In genomic region chr17:74457146-74457819, GRCh38 we compare ENCODE assay signal across 8 cellular contexts. TPM values are rescaled to one million over a fixed set of nuclear protein-coding genes. Genes with fewer than 3 reads are reported as not detected.
DNase-seq lines count a peak whose midpoint lies in the region; ATAC-seq and TF ChIP-seq lines count a peak whose summit lies in the region.

No MANE protein-coding gene starts in this region.

- H3K27me3 Mint-ChIP-seq in CD8-positive, alpha-beta T cell (ENCODE audit: low read depth), result peaks cover 3% of the 10 kb centered on the region

- no peak overlapping the region for H3K27ac Mint-ChIP-seq in CD8-positive, alpha-beta T cell

- no peaks in the 10 kb centered on the region for H3K36me3 ChIP-seq in CD8-positive, alpha-beta T cell (ENCODE audit: insufficient read depth, low read length)
- H3K36me3 ChIP-seq in Panc1 (ENCODE audit: control insufficient read depth, insufficient read depth, low read length) (no peaks in the 10 kb centered on the region), neuronal stem cell (replicated peaks in 1 of 2; ENCODE audit: control insufficient read depth in 2 of 2, insufficient read depth in 2 of 2, low read length in 2 of 2) (no peaks in the 10 kb centered on the region)

- no peak overlapping the region for H3K27ac ChIP-seq in CD8-positive, alpha-beta T cell (ENCODE audit: low read depth, low read length)
- no peak overlapping the region for H3K27ac ChIP-seq in Panc1 (ENCODE audit: low read length)
- H3K27ac ChIP-seq in neuronal stem cell (replicated peaks; ENCODE audit: low read length), result no peak overlapping the region

- H2AFZ ChIP-seq in neuronal stem cell (ENCODE audit: low read length), result peak overlapping the region; percentile 6

- H4K91ac ChIP-seq in neuronal stem cell (ENCODE audit: low read depth, low read length, poor library complexity), result peak overlapping the region; percentile 43

- WGBS in neuronal stem cell (ENCODE audit: extremely low coverage in 2 of 2, insufficient read length in 2 of 2, insufficient replicate concordance in 1 of 2), 2 donors, result no CpG with 5 or more reads among the region's 18 CpGs

- peak overlapping the region; percentile 78 for H2BK5ac ChIP-seq in neuronal stem cell (ENCODE audit: low read length)

- H3K4me3 ChIP-seq in CD8-positive, alpha-beta T cell (ENCODE audit: low read depth, low read length), result no peak overlapping the region
- H3K4me3 ChIP-seq in Panc1 (ENCODE audit: low read depth in 2 of 2, low read length in 2 of 2) (no peak overlapping the region), fibroblast of mammary gland (ENCODE audit: control insufficient read depth, low read depth, low read length) (no peak overlapping the region), neuronal stem cell (ENCODE audit: low read length in 2 of 2) (no peak overlapping the region)

- peaks cover 32% of the 10 kb centered on the region for H3K4me1 Mint-ChIP-seq in CD8-positive, alpha-beta T cell (ENCODE audit: low read depth)

- H3K4me2 ChIP-seq in neuronal stem cell (ENCODE audit: insufficient read depth, low read length, poor library complexity, severe bottlenecking), result no peak overlapping the region

- H4K8ac ChIP-seq in neuronal stem cell (ENCODE audit: low read depth, low read length), result no peak overlapping the region

- ATAC-seq in CD8-positive, alpha-beta T cell, result peak; percentile 62
- peak; percentile 43; the same call in 1 of the 2 replicates for ATAC-seq in Panc1

- H3K79me1 ChIP-seq in neuronal stem cell (ENCODE audit: low read depth, low read length), result no peaks in the 10 kb centered on the region

- H3K9me3 Mint-ChIP-seq in CD8-positive, alpha-beta T cell, result no peaks in the 10 kb centered on the region

- H3K27me3 ChIP-seq in CD8-positive, alpha-beta T cell (ENCODE audit: insufficient read depth, low read length), result no peaks in the 10 kb centered on the region
- H3K27me3 ChIP-seq in Panc1 (ENCODE audit: control insufficient read depth, insufficient read depth, low read length) (0 out of 2 replicates have a peak, but pooled peaks cover 2% of the 10 kb centered on the region), neuronal stem cell (ENCODE audit: control insufficient read depth in 3 of 3, insufficient read depth in 3 of 3, low read depth in 1 of 3, low read length in 3 of 3) (peaks cover 0 to 27% (median 15%) of the 10 kb centered on the region in 3 experiments)

- H3K9me3 ChIP-seq in CD8-positive, alpha-beta T cell (ENCODE audit: low read length), result no peaks in the 10 kb centered on the region
- H3K9me3 ChIP-seq in Panc1 (ENCODE audit: control insufficient read depth, insufficient read depth, low read depth, low read length) (no peaks in the 10 kb centered on the region), neuronal stem cell (replicated peaks in 1 of 2; ENCODE audit: control insufficient read depth in 2 of 2, insufficient read depth in 1 of 2, low read depth in 1 of 2, low read length in 2 of 2) (no peaks in the 10 kb centered on the region)

- peak overlapping the region; percentile 93 for H2BK120ac ChIP-seq in neuronal stem cell (ENCODE audit: low read depth, low read length)

- TF ChIP-seq CTCF in CD8-positive, alpha-beta T cell (IDR thresholded peaks at IDR 0.05), result peak; percentile 91
- TF ChIP-seq CTCF in Panc1 (IDR thresholded peaks at IDR 0.05) (peak; percentile 98), fibroblast of mammary gland (conservative IDR thresholded peaks at IDR 0.05; ENCODE audit: control insufficient read depth, insufficient read depth, low read depth, low read length) (peak; percentile 83)

- no TSS peak for BruUV-seq in Panc1 (replicated peaks; lab: Mats Ljungman, UMichigan)

- in situ Hi-C loops in Panc1 (cut with HindIII; ENCODE audit: low pct_unique_long_range_greater_than_20kb, low sequenced_read_pairs), result no loop called here

- CTCF ChIA-PET in CD8-positive, alpha-beta T cell (lab: Charles Lee), result interaction anchor here (0.7 to 13.3 kb wide), 36 partner anchors 9 to 251 kb away, joined by 3 to 136 read pairs (median 5); partner anchors contain the start of genes CD300A and GPR142
- CTCF ChIA-PET in Panc1 (lab: Charles Lee), result interaction anchor here (0.6 to 6.4 kb wide), 11 partner anchors 9 to 146 kb away, joined by 3 to 62 read pairs (median 4); partner anchors contain the start of genes BTBD17 and GPR142

- peak overlapping the region; percentile 90 for H2AK5ac ChIP-seq in neuronal stem cell (ENCODE audit: low read depth, low read length)

- H3K18ac ChIP-seq in neuronal stem cell (ENCODE audit: low read length), result peak overlapping the region; percentile 27

- no peak overlapping the region for H3K23ac ChIP-seq in neuronal stem cell (ENCODE audit: low read depth, low read length, poor library complexity)

- H3K4me1 ChIP-seq in CD8-positive, alpha-beta T cell (ENCODE audit: insufficient read depth, low read length), result peaks cover 38% of the 10 kb centered on the region
- H3K4me1 ChIP-seq in Panc1 (ENCODE audit: control insufficient read depth, insufficient read depth, low read length), result peaks cover 17% of the 10 kb centered on the region
- H3K4me1 ChIP-seq in neuronal stem cell (ENCODE audit: control insufficient read depth in 2 of 2, insufficient read depth in 1 of 2, low read depth in 1 of 2, low read length in 2 of 2), result peaks cover 15 to 22% of the 10 kb centered on the region in 2 donors

- intact Hi-C loops in CD8-positive, alpha-beta T cell (cut with DNase I, micrococcal nuclease), result loop anchor here (1.0 to 10.0 kb wide), 7 partner anchors 78 to 278 kb away; partner anchors contain the start of genes RPL38 (in 2 of the 2) and RAB37 (in 1 of the 2)
- intact Hi-C loops in Panc1 (cut with micrococcal nuclease; ENCODE audit: unreplicated experiment), result loop anchor here (1.0 kb wide), 2 partner anchors 78 to 156 kb away; no protein-coding TSS in a partner anchor

- POLR2A ChIA-PET in CD8-positive, alpha-beta T cell (lab: Charles Lee), result no interaction called here
- POLR2A ChIA-PET in Panc1 (lab: Charles Lee), result interaction anchor here (0.6 to 0.7 kb wide), 2 partner anchors 12 to 124 kb away, joined by 3 read pairs; no protein-coding TSS in a partner anchor

- peak overlapping the region; percentile 75 for H2BK12ac ChIP-seq in neuronal stem cell (ENCODE audit: low read length)

- peak overlapping the region; percentile 86 for H3K4ac ChIP-seq in neuronal stem cell (ENCODE audit: low read length)

- DNase-seq in CD8-positive, alpha-beta T cell, result peak; percentile 54 to 83 (median 64)
- DNase-seq in HPDE6-E6E7 (ENCODE audit: extremely low spot score) (peak; percentile 43), Panc1 (ENCODE audit: low read depth, low spot score) (no peak), activated T-helper 1 cell treated with Interleukin-2 at 50 U/mL for 16 hours (ENCODE audit: low read depth) (peak; percentile 55), fibroblast of mammary gland (ENCODE audit: low read depth) (peak; percentile 63), neuronal stem cell (ENCODE audit: low spot score) (peak; percentile 74), superior temporal gyrus (ENCODE audit: extremely low spot score) (peak; percentile 94), cortex of kidney (lab: John Stamatoyannopoulos, UW) (no peak)

- no peak overlapping the region for H3K4me3 Mint-ChIP-seq in CD8-positive, alpha-beta T cell

- H3K36me3 Mint-ChIP-seq in CD8-positive, alpha-beta T cell, result no peaks in the 10 kb centered on the region

- H2BK15ac ChIP-seq in neuronal stem cell (ENCODE audit: low read length), result peak overlapping the region; percentile 96

- H3K14ac ChIP-seq in neuronal stem cell (ENCODE audit: low read length), result no peak overlapping the region

- H3K9ac ChIP-seq in neuronal stem cell (ENCODE audit: low read depth, low read length, poor library complexity), result no peak overlapping the region

RNA-seq across cellular contexts. Expression of gene CD300A, which starts 9.2 kb away (rescaled TPM):
- total RNA-seq in CD8-positive, alpha-beta T cell, result 1 to 10 TPM; 3.6 to 4.5 TPM
- 0.21 TPM for total RNA-seq in Panc1 (2021; ENCODE audit: unreplicated experiment)
- polyA plus RNA-seq in Panc1 (2012; ENCODE audit: insufficient read length), result not detected
- 0.10 TPM for polyA plus RNA-seq in neuronal stem cell (2013, experiment 1 of 2)
- 0.04 TPM for polyA plus RNA-seq in neuronal stem cell (2013, experiment 2 of 2)

RNA-seq across cellular contexts. Expression of gene GPRC5C, which starts 25.4 kb away (rescaled TPM):
- under 1 TPM in 1 of 2 experiments, not detected in 1; 0.33 TPM for total RNA-seq in CD8-positive, alpha-beta T cell
- total RNA-seq in Panc1 (2021; ENCODE audit: unreplicated experiment), result 57.1 TPM
- polyA plus RNA-seq in Panc1 (2012; ENCODE audit: insufficient read length), result 49.5 TPM
- 39.2 TPM for polyA plus RNA-seq in neuronal stem cell (2013, experiment 1 of 2)
- 37.9 TPM for polyA plus RNA-seq in neuronal stem cell (2013, experiment 2 of 2)

Comparison
In these comparisons a context has a peak if more than half of its experiments do, and no peak if none do; other contexts are left out.
1. DNase-seq: peak in CD8-positive, alpha-beta T cell (7 of 7), HPDE6-E6E7 (single experiment), activated T-helper 1 cell treated with Interleukin-2 at 50 U/mL for 16 hours (single experiment), fibroblast of mammary gland (single experiment), neuronal stem cell (single experiment) and superior temporal gyrus (single experiment); none in Panc1 (single experiment) and cortex of kidney (single experiment).
2. RNA of gene GPRC5C, which starts 25.4 kb away (total RNA-seq): 57.1 TPM in Panc1 (single experiment); 0.33 TPM in CD8-positive, alpha-beta T cell; every median in the first group is over 10 times any median in the second.
3. Peak in every context shown above with its lines, with median percentiles within 50 percentile points of each other: CTCF ChIP-seq.